In the genomic region with DNA sequence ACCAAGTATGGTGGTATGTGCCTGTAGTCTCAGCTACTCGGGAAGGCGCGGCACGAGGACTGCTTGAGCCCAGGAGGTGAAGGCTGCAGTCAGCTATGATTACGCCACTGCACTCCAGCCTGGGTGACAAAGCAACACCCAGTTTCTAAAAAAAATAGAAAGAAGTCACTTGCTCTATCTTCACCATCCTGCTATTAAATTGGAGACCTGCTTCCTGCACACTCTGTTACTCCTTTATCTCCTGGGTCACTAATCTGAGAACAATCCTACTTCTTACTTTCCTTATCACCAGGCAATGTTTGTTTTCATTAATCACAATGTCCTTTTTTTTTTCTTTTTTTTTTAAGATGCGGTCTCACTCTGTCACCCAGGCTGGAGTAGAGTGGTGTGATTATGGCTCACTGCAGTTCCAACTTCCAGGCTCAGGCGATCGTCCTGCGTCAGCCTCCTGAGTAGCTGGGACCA, we compare ENCODE assay signal across 9 cellular contexts. TPM values are rescaled to one million over a fixed set of nuclear protein-coding genes. Genes with fewer than 3 reads are reported as not detected.
DNase-seq lines count a peak whose midpoint lies in the region; FAIRE-seq and TF ChIP-seq lines count a peak whose summit lies in the region.
"Had no signal": no experiment of that assay in that cellular context is flagged by ENCODE, and none has a peak within 500 bp of the region (broad histone marks: within the 10 kb centered on the region; RNA-seq: fewer than 3 reads in every experiment).

No MANE protein-coding gene starts in this region.

- peaks cover 13% of the 10 kb centered on the region for H3K4me1 ChIP-seq in H9 (ENCODE audit: insufficient read depth, low read length)
- peaks cover 35% of the 10 kb centered on the region for H3K4me1 ChIP-seq in OCI-LY1 (ENCODE audit: insufficient read depth, low read length, severe bottlenecking)
- H3K4me1 ChIP-seq in H1 (replicated peaks in 1 of 4; ENCODE audit: control insufficient read depth in 3 of 4, insufficient read depth in 4 of 4, low read length in 3 of 4), result peaks cover 0 to 14% (median 6%) of the 10 kb centered on the region in 4 experiments; a peak in 5 of 7 replicates

- POLR2A ChIA-PET in H1 (lab: Charles Lee; ENCODE audit: partially characterized antibody), result interaction anchor here (0.6 kb wide), 1 partner anchor 1598 kb away, joined by 3 read pairs; no protein-coding TSS in a partner anchor

- H3K79me2 ChIP-seq in H9 (ENCODE audit: insufficient read depth, low read length), result peaks cover 33% of the 10 kb centered on the region; the same call in 1 of the 2 replicates
- no peaks in the 10 kb centered on the region for H3K79me2 ChIP-seq in OCI-LY1 (ENCODE audit: insufficient read depth, low read length)
- peaks cover 0 to 65% of the 10 kb centered on the region in 2 experiments; a peak in 3 of 4 replicates for H3K79me2 ChIP-seq in H1 (ENCODE audit: control insufficient read depth in 1 of 2, insufficient read depth in 2 of 2, low read length in 2 of 2)

- H3K18ac ChIP-seq in H9 (ENCODE audit: insufficient read length, low read depth, low read length), result peak overlapping the region; percentile 23
- H3K18ac ChIP-seq in H1 (ENCODE audit: extremely low read depth, low read length), result peak overlapping the region; percentile 19; the same call in 1 of the 2 replicates

- no peaks in the 10 kb centered on the region for H3F3A ChIP-seq in OCI-LY1 (ENCODE audit: insufficient read depth, low read length)

- H3K9ac ChIP-seq in H9 (ENCODE audit: extremely low read depth, insufficient read length, low read length), result no peak overlapping the region
- no peak overlapping the region; the same call in 1 of the 2 replicates for H3K9ac ChIP-seq in OCI-LY1 (ENCODE audit: low read length)
- H3K9ac ChIP-seq in H1 (replicated peaks in 1 of 4; ENCODE audit: extremely low read depth in 1 of 4, low read depth in 3 of 4, low read length in 3 of 4), result no peak overlapping the region

- H3K9me3 ChIP-seq in H9 (ENCODE audit: control insufficient read depth, low read depth, low read length), result no peaks in the 10 kb centered on the region
- H3K9me3 ChIP-seq in OCI-LY1 (ENCODE audit: low read length), result no peaks in the 10 kb centered on the region
- H3K9me3 ChIP-seq in H1 (ENCODE audit: insufficient read depth in 2 of 2, low read depth in 1 of 2, low read length in 1 of 2), result 0 out of 4 replicates have a peak, but pooled peaks cover 0 to 2% of the 10 kb centered on the region in 2 experiments

- no peak overlapping the region for H3K56ac ChIP-seq in H9 (ENCODE audit: insufficient read length, low read depth, low read length)
- no peak overlapping the region for H3K56ac ChIP-seq in H1 (replicated peaks; ENCODE audit: insufficient read length, low read depth, low read length)

- H2BK12ac ChIP-seq in H9 (ENCODE audit: insufficient read length, low read depth, low read length), result no peak overlapping the region
- H2BK12ac ChIP-seq in H1 (ENCODE audit: low read depth, low read length), result no peak overlapping the region

- no peak overlapping the region for H4K8ac ChIP-seq in H9 (replicated peaks; ENCODE audit: insufficient read length, low read depth, low read length)
- H4K8ac ChIP-seq in H1 (ENCODE audit: extremely low read depth, insufficient read depth, low read length), result no peak overlapping the region

- H3T11ph ChIP-seq in H9 (ENCODE audit: low read length), result no peak overlapping the region

- no peaks in the 10 kb centered on the region for H3K27me3 Mint-ChIP-seq in H9 (ENCODE audit: low read depth)
- H3K27me3 Mint-ChIP-seq in progenitor cell of endocrine pancreas, result peaks cover 25% of the 10 kb centered on the region

- H3K27ac ChIP-seq in H9 (ENCODE audit: insufficient read length, low read depth, low read length) (no peak overlapping the region), OCI-LY1 (ENCODE audit: low read depth, low read length, poor library complexity, severe bottlenecking) (peak overlapping the region; percentile 78), H1 (ENCODE audit: low read depth, low read length) (no peak overlapping the region)

- H3K23me2 ChIP-seq in H9 (ENCODE audit: insufficient read length, low read depth, low read length, poor library complexity, severe bottlenecking), result no peaks in the 10 kb centered on the region
- H3K23me2 ChIP-seq in H1 (ENCODE audit: low read depth, low read length), result no peaks in the 10 kb centered on the region

- no peak overlapping the region for H3K23ac ChIP-seq in H9 (ENCODE audit: insufficient read length, low read depth, low read length)
- H3K23ac ChIP-seq in H1 (ENCODE audit: insufficient read length), result no peak overlapping the region

- H2BK20ac ChIP-seq in H9 (ENCODE audit: low read depth, low read length, poor library complexity, severe bottlenecking), result no peak overlapping the region
- H2BK20ac ChIP-seq in H1 (ENCODE audit: low read length), result no peak overlapping the region

- H3K14ac ChIP-seq in H9 (ENCODE audit: insufficient read depth, low read length) (no peak overlapping the region), H1 (ENCODE audit: insufficient read length) (no peak overlapping the region)

- H4K5ac ChIP-seq in H9 (ENCODE audit: insufficient read length, low read depth, low read length) (no peak overlapping the region), H1 (ENCODE audit: insufficient read length, low read depth, low read length) (no peak overlapping the region)

- peaks cover 15 to 51% (median 27%) of the 10 kb centered on the region in 3 experiments for H3K36me3 Mint-ChIP-seq in H9 (ENCODE audit: insufficient read depth in 1 of 3, low read depth in 3 of 3)
- H3K36me3 Mint-ChIP-seq in progenitor cell of endocrine pancreas (ENCODE audit: insufficient read depth), result peaks cover 12% of the 10 kb centered on the region

- H3K9me2 ChIP-seq in OCI-LY1 (ENCODE audit: low read depth, low read length), result no peaks in the 10 kb centered on the region

- no peak overlapping the region for H4K91ac ChIP-seq in H9 (ENCODE audit: insufficient read length, low read depth, low read length)
- H4K91ac ChIP-seq in H1 (replicated peaks; ENCODE audit: insufficient read length, low read length), result no peak overlapping the region

- H3K4me3 ChIP-seq in OCI-LY1 (ENCODE audit: low read depth, low read length, poor library complexity, severe bottlenecking) (peak overlapping the region; percentile 40), H1 (ENCODE audit: extremely low read depth in 1 of 4, insufficient read depth in 2 of 4, low read depth in 3 of 4, low read length in 4 of 4) (no peak overlapping the region)

- H3K36me3 ChIP-seq in OCI-LY1 (ENCODE audit: insufficient read depth, low read length) (no peaks in the 10 kb centered on the region), H1 (ENCODE audit: control insufficient read depth in 2 of 4, insufficient read depth in 4 of 4, low read length in 3 of 4) (no peaks in the 10 kb centered on the region)

- TF ChIP-seq RAD21 in H1 (IDR thresholded peaks at IDR 0.05 in 1 of 2, conservative IDR thresholded peaks at IDR 0.05 in 1 of 2; ENCODE audit: low read depth in 2 of 2, low read length in 2 of 2), result no peak

- no peak overlapping the region for H3K4me3 Mint-ChIP-seq in H9
- peak overlapping the region; percentile 10 for H3K4me3 Mint-ChIP-seq in progenitor cell of endocrine pancreas (ENCODE audit: low read depth)

- no peak overlapping the region for H3K4me2 ChIP-seq in H9 (ENCODE audit: insufficient read depth, insufficient read length, low read length)
- H3K4me2 ChIP-seq in OCI-LY1 (ENCODE audit: low read length), result peak overlapping the region; percentile 59; the same call in 1 of the 2 replicates
- no peak overlapping the region for H3K4me2 ChIP-seq in H1 (ENCODE audit: insufficient read depth in 1 of 2, low read depth in 2 of 2, low read length in 2 of 2)

- H3K9me3 Mint-ChIP-seq in H9, result peaks cover 2 to 11% of the 10 kb centered on the region in 2 experiments; a peak in 2 of 5 replicates
- peaks cover 4% of the 10 kb centered on the region for H3K9me3 Mint-ChIP-seq in progenitor cell of endocrine pancreas (ENCODE audit: low read depth)

- H2AFZ ChIP-seq in H9 (ENCODE audit: low read length) (no peak overlapping the region), OCI-LY1 (ENCODE audit: low read length) (no peak overlapping the region), H1 (ENCODE audit: low read length) (no peak overlapping the region)

- FAIRE-seq in H1 (lab: Jason Lieb, UNC), result no peak

- TF ChIP-seq POLR2A in H1 (IDR thresholded peaks at IDR 0.05; ENCODE audit: control extremely low read depth in 1 of 2, low read depth in 2 of 2, low read length in 2 of 2), result no peak

- H3K27ac Mint-ChIP-seq in H9 (peak overlapping the region; percentile 12 to 94 (median 87); a peak in 5 of 7 replicates), progenitor cell of endocrine pancreas (peak overlapping the region; percentile 76)

- H3K79me1 ChIP-seq in H9 (ENCODE audit: insufficient read depth, low read depth, low read length, poor library complexity, severe bottlenecking) (peaks cover 6% of the 10 kb centered on the region), H1 (ENCODE audit: low read depth, low read length) (no peaks in the 10 kb centered on the region; the same call in 1 of the 2 replicates)

- H3K4me1 Mint-ChIP-seq in H9 (peaks cover 51 to 65% of the 10 kb centered on the region in 2 experiments), progenitor cell of endocrine pancreas (ENCODE audit: low read depth) (peaks cover 9% of the 10 kb centered on the region)

- H4K20me1 ChIP-seq in H9 (ENCODE audit: control insufficient read depth, insufficient read depth, insufficient read length) (no peaks in the 10 kb centered on the region), OCI-LY1 (ENCODE audit: insufficient read depth, low read length) (no peaks in the 10 kb centered on the region), H1 (replicated peaks in 1 of 2; ENCODE audit: control insufficient read depth in 1 of 2, insufficient read depth in 2 of 2, low read length in 2 of 2) (peaks cover 0 to 1% of the 10 kb centered on the region in 2 experiments)

- no peak for TF ChIP-seq EP300 in H1 (IDR thresholded peaks at IDR 0.05; ENCODE audit: borderline replicate concordance in 1 of 2, low read depth in 2 of 2, low read length in 2 of 2)

- H2BK15ac ChIP-seq in H9 (ENCODE audit: low read depth, low read length) (no peak overlapping the region), H1 (ENCODE audit: low read length) (no peak overlapping the region)

- H2BK120ac ChIP-seq in H9 (ENCODE audit: low read depth, low read length, poor library complexity, severe bottlenecking), result no peak overlapping the region
- no peak overlapping the region for H2BK120ac ChIP-seq in H1 (replicated peaks; ENCODE audit: low read depth, low read length)

- no CpG with 5 or more reads among the region's 9 CpGs for WGBS in H9 (ENCODE audit: extremely low coverage, insufficient read length, low lambda C conversion rate)
- 86% methylated on average over 8 of the region's 9 CpGs; no CpG with 5 or more reads in 1 of the 2 experiments for WGBS in H1 (ENCODE audit: extremely low coverage in 1 of 2, insufficient coverage in 1 of 2, insufficient read length in 1 of 2, insufficient replicate concordance in 2 of 2, low coverage in 1 of 2, low lambda C conversion rate in 2 of 2, missing lambda C conversion rate in 1 of 2), 2 experiments

- H3K27me3 ChIP-seq in H9 (ENCODE audit: insufficient read depth, low read length) (no peaks in the 10 kb centered on the region), OCI-LY1 (ENCODE audit: insufficient read depth, low read length) (no peaks in the 10 kb centered on the region), H1 (replicated peaks in 1 of 4; ENCODE audit: control insufficient read depth in 3 of 4, extremely low read depth in 1 of 4, insufficient read depth in 3 of 4, low read length in 3 of 4) (no peaks in the 10 kb centered on the region)

- H3K4ac ChIP-seq in H9 (ENCODE audit: low read depth, low read length) (no peak overlapping the region), H1 (replicated peaks; ENCODE audit: insufficient read length, low read depth, low read length) (no peak overlapping the region)

- H2BK5ac ChIP-seq in H9 (ENCODE audit: insufficient read length, low read length), result no peak overlapping the region
- no peak overlapping the region for H2BK5ac ChIP-seq in H1 (ENCODE audit: low read depth, low read length)

- H2AK5ac ChIP-seq in H9 (ENCODE audit: insufficient read length, low read length), result no peak overlapping the region
- H2AK5ac ChIP-seq in H1 (ENCODE audit: low read depth, low read length), result no peak overlapping the region

- CTCF ChIA-PET in H1 (lab: Charles Lee; ENCODE audit: partially characterized antibody), result interaction anchor here (0.6 kb wide), 1 partner anchor 212 kb away, joined by 5 read pairs; no protein-coding TSS in a partner anchor

- DNase-seq in H9 (no peak), H1 (ENCODE audit: low read depth in 1 of 2, low spot score in 2 of 2) (no peak), progenitor cell of endocrine pancreas (ENCODE audit: low spot score, unreplicated experiment) (no peak), NCI-H1436 (lab: John Stamatoyannopoulos, UW) (no peak), AG20443 (ENCODE audit: low spot score) (no peak), NOMO-1 treated with dmso at 0.1 percent for 144 hours (lab: John Stamatoyannopoulos, UW; ENCODE audit: unreplicated experiment) (no peak), NCI-H1694 treated with DMSO at 0.1 percent for 48 hours (lab: John Stamatoyannopoulos, UW) (no peak)
- DNase-seq: NCI-H2029 treated with DMSO at 0.1 percent for 48 hours had no signal

- no peak for TF ChIP-seq CTCF in H9 (conservative IDR thresholded peaks at IDR 0.05)
- no peak for TF ChIP-seq CTCF in OCI-LY1 (IDR thresholded peaks at IDR 0.05; ENCODE audit: low read length)
- no peak for TF ChIP-seq CTCF in H1 (IDR thresholded peaks at IDR 0.05; ENCODE audit: control extremely low read depth in 1 of 3, insufficient read depth in 1 of 3, low read depth in 1 of 3, low read length in 3 of 3)
- TF ChIP-seq CTCF in progenitor cell of endocrine pancreas (IDR thresholded peaks at IDR 0.05; ENCODE audit: unreplicated experiment), result no peak

RNA-seq across cellular contexts. Expression of a gene that starts 16.2 kb away (rescaled TPM):
- total RNA-seq in H9 (2021), result 98.8 and 108 TPM in 2 replicates
- 55.3 and 60.7 TPM in 2 replicates for total RNA-seq in H1 (2021; fragmentation: NEBNext Ultra II Directional; extraction: Animal tissue kit (Norgen Biotek cat#: 25700))
- polyA plus RNA-seq in H1 (2011; rRNA removed), result 17.1 and 19.4 TPM in 2 replicates
- 23.7 TPM for polyA plus RNA-seq in H1 (2011; cell fraction: cytosol; rRNA removed)
- polyA plus RNA-seq in H1 (2011; cell fraction: nucleus; rRNA removed), result 41.6 TPM
- polyA plus RNA-seq in H1 (2012, experiment 1 of 2), result 25.7 to 36.1 TPM (median 33.8 TPM) in 4 replicates
- polyA plus RNA-seq in H1 (2012, experiment 2 of 2), result 5.2 TPM
- polyA plus RNA-seq in H1 (2013, experiment 1 of 2), result 40.3 TPM
- polyA plus RNA-seq in H1 (2013, experiment 2 of 2), result 34.1 TPM
- 41.8 and 45.0 TPM in 2 replicates for polyA minus RNA-seq in H1 (2011; rRNA and poly(A)+ RNA removed)
- polyA minus RNA-seq in H1 (2011; cell fraction: cytosol; rRNA and poly(A)+ RNA removed), result 29.4 TPM
- 46.9 TPM for polyA minus RNA-seq in H1 (2011; cell fraction: nucleus; rRNA and poly(A)+ RNA removed)
- total RNA-seq in progenitor cell of endocrine pancreas, result 52.1 and 54.0 TPM in 2 replicates
